8 cellular contexts compared by ENCODE assay signal in the genomic region with DNA sequence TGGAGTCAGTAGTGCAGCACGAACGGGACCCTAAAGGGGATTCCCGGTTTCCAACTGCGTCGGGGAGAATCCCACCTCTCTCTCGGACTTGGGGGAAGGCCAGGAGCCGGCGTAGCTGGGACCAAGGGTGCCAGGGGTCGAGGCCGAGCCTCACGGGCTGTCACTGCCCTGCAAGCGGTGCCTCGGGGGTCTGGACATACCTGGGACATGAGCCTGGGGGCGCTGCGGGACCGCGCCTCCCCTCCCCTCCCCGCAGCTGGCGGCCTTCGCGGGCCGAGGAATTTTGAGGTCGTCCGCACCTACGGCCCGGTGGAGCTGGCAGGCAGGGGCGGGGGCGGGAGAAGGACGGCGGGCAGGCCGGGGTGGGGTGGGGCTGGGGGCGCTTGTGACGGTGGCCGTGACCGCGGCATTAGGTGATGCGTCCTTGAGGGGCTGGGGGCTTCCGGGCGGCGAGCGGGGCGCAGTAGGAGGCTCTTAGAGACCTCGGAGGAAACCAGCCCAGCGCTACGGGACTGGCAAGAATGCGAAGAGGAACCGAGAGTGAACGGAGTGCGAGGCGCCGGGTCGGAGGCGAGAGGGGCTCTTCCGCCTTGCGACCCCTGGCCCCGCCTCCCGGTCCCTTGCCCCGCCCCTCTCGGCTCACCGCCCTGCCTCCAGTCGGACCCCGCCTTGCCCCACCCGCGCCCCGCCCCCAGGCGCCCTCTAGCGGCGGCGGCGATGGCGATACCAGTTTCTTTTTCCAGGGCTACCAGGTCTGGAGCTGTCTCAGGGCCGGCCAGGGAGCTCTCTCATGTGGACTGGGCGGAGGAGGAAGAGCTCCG. TPM values are rescaled to one million over a fixed set of nuclear protein-coding genes. Genes with fewer than 3 reads are reported as not detected.
DNase-seq lines count a peak whose midpoint lies in the region; ATAC-seq, FAIRE-seq and TF ChIP-seq lines count a peak whose summit lies in the region.

No MANE protein-coding gene starts in this region.

- H3K4me3 ChIP-seq in H1 (ENCODE audit: extremely low read depth in 1 of 4, insufficient read depth in 2 of 4, low read depth in 3 of 4, low read length in 4 of 4), result peak overlapping the region; percentile 67 to 80 (median 73)

- no peak overlapping the region for H3K23ac ChIP-seq in H1 (ENCODE audit: insufficient read length)

- DNase-seq in D341Med (ENCODE audit: low spot score) (peak; percentile 96), HTR-8/SVneo (ENCODE audit: insufficient read length, low spot score) (peak; percentile 90), H1 (ENCODE audit: low read depth in 1 of 2, low spot score in 2 of 2) (peak; percentile 87 to 100), mesothelial cell of epicardium (ENCODE audit: low spot score in 2 of 2, unreplicated experiment in 2 of 2) (peak; percentile 88 to 97)
- peak; percentile 79 for DNase-seq in NK-92 treated with Interleukin-12 subunit alpha and Interleukin-12 subunit beta, amount 100 ng/mL, for 24 hours (lab: John Stamatoyannopoulos, UW)
- DNase-seq in activated CD8-positive, alpha-beta memory T cell treated with anti-CD3 and anti-CD28 coated beads for 48 hours (ENCODE audit: low read depth in 2 of 3, low spot score in 2 of 3), result peak; percentile 91 to 97 (median 96)
- DNase-seq in stimulated activated CD8-positive, alpha-beta memory T cell treated with anti-CD3 and anti-CD28 coated beads, Interleukin-15, amount 100 ng/mL, for 24 hours (ENCODE audit: low read depth), result peak; percentile 96

- peak overlapping the region; percentile 37; the same call in 1 of the 2 replicates for H2BK5ac ChIP-seq in H1 (ENCODE audit: low read depth, low read length)

- H3K14ac ChIP-seq in H1 (ENCODE audit: insufficient read length), result no peak overlapping the region

- peaks cover 5% of the 10 kb centered on the region; the same call in 1 of the 2 replicates for H3K23me2 ChIP-seq in H1 (ENCODE audit: low read depth, low read length)

- TF ChIP-seq CTCF in H1 (IDR thresholded peaks at IDR 0.05; ENCODE audit: control extremely low read depth in 1 of 3, insufficient read depth in 1 of 3, low read depth in 1 of 3, low read length in 3 of 3), result peak; percentile 64 to 70 (median 65)
- TF ChIP-seq CTCF in mesothelial cell of epicardium (IDR thresholded peaks at IDR 0.05; ENCODE audit: unreplicated experiment), result peak; percentile 93

- peak overlapping the region; percentile 81 for H3K18ac ChIP-seq in H1 (ENCODE audit: extremely low read depth, low read length)

- no peak overlapping the region for H2AK5ac ChIP-seq in H1 (ENCODE audit: low read depth, low read length)

- peak in 1 of 2 experiments; percentile 44; a peak in 1 of 3 replicates for TF ChIP-seq EP300 in H1 (IDR thresholded peaks at IDR 0.05; ENCODE audit: borderline replicate concordance in 1 of 2, low read depth in 2 of 2, low read length in 2 of 2)

- peaks cover 0 to 6% (median 5%) of the 10 kb centered on the region in 4 experiments; a peak in 5 of 7 replicates for H3K4me1 ChIP-seq in H1 (replicated peaks in 1 of 4; ENCODE audit: control insufficient read depth in 3 of 4, insufficient read depth in 4 of 4, low read length in 3 of 4)

- CTCF ChIA-PET in H1 (lab: Charles Lee; ENCODE audit: partially characterized antibody), result interaction anchor here (0.6 to 1.4 kb wide), 13 partner anchors 9 to 700 kb away, joined by 3 to 8 read pairs (median 3); no protein-coding TSS in a partner anchor

- H3K36me3 Mint-ChIP-seq in mesothelial cell of epicardium, result no peaks in the 10 kb centered on the region

- H3K4me2 ChIP-seq in H1 (ENCODE audit: insufficient read depth in 1 of 2, low read depth in 2 of 2, low read length in 2 of 2), result peak overlapping the region; percentile 75 to 84

- peaks cover 6% of the 10 kb centered on the region for H3K4me1 Mint-ChIP-seq in mesothelial cell of epicardium

- no peak overlapping the region for H3K27ac ChIP-seq in H1 (ENCODE audit: low read depth, low read length)

- H4K5ac ChIP-seq in H1 (ENCODE audit: insufficient read length, low read depth, low read length), result peak overlapping the region; percentile 38

- H3K56ac ChIP-seq in H1 (replicated peaks; ENCODE audit: insufficient read length, low read depth, low read length), result no peak overlapping the region

- H3K9me3 ChIP-seq in H1 (ENCODE audit: insufficient read depth in 2 of 2, low read depth in 1 of 2, low read length in 1 of 2), result no peaks in the 10 kb centered on the region

- no peak overlapping the region for H3K4ac ChIP-seq in H1 (replicated peaks; ENCODE audit: insufficient read length, low read depth, low read length)

- peak overlapping the region; percentile 88 for H3K27ac Mint-ChIP-seq in mesothelial cell of epicardium

- H4K20me1 ChIP-seq in H1 (replicated peaks in 1 of 2; ENCODE audit: control insufficient read depth in 1 of 2, insufficient read depth in 2 of 2, low read length in 2 of 2), result no peaks in the 10 kb centered on the region

- peak; percentile 96 for ATAC-seq in GM21381 (IDR thresholded peaks at IDR 0.05; ENCODE audit: unreplicated experiment)

- peak overlapping the region; percentile 94 for H2AFZ ChIP-seq in H1 (ENCODE audit: low read length)

- peak overlapping the region; percentile 94; the same call in 1 of the 2 replicates for H4K8ac ChIP-seq in H1 (ENCODE audit: extremely low read depth, insufficient read depth, low read length)

- peak; percentile 69 for FAIRE-seq in HTR-8/SVneo (lab: Jason Lieb, UNC)
- no peak for FAIRE-seq in H1 (lab: Jason Lieb, UNC)

- 11% methylated on average over 22 of the region's 74 CpGs; no CpG with 5 or more reads in 1 of the 2 experiments for WGBS in H1 (ENCODE audit: extremely low coverage in 1 of 2, insufficient coverage in 1 of 2, insufficient read length in 1 of 2, insufficient replicate concordance in 2 of 2, low coverage in 1 of 2, low lambda C conversion rate in 2 of 2, missing lambda C conversion rate in 1 of 2), 2 experiments

- no peak overlapping the region for H4K91ac ChIP-seq in H1 (replicated peaks; ENCODE audit: insufficient read length, low read length)

- H2BK120ac ChIP-seq in H1 (replicated peaks; ENCODE audit: low read depth, low read length), result no peak overlapping the region

- no peaks in the 10 kb centered on the region for H3K9me3 Mint-ChIP-seq in mesothelial cell of epicardium

- no peaks in the 10 kb centered on the region for H3K79me1 ChIP-seq in H1 (ENCODE audit: low read depth, low read length)

- H3K79me2 ChIP-seq in H1 (ENCODE audit: control insufficient read depth in 1 of 2, insufficient read depth in 2 of 2, low read length in 2 of 2), result no peaks in the 10 kb centered on the region

- TF ChIP-seq RAD21 in H1 (IDR thresholded peaks at IDR 0.05 in 1 of 2, conservative IDR thresholded peaks at IDR 0.05 in 1 of 2; ENCODE audit: low read depth in 2 of 2, low read length in 2 of 2), result peak; percentile 44 to 59; a peak in 3 of 4 replicates

- H3K4me3 Mint-ChIP-seq in mesothelial cell of epicardium, result peak overlapping the region; percentile 78

- no peaks in the 10 kb centered on the region for H3K36me3 ChIP-seq in H1 (ENCODE audit: control insufficient read depth in 2 of 4, insufficient read depth in 4 of 4, low read length in 3 of 4)

- no peak overlapping the region for H2BK15ac ChIP-seq in H1 (ENCODE audit: low read length)

- H2BK20ac ChIP-seq in H1 (ENCODE audit: low read length), result no peak overlapping the region

- peaks cover 5% of the 10 kb centered on the region for H3K27me3 Mint-ChIP-seq in mesothelial cell of epicardium (ENCODE audit: low read depth)

- TF ChIP-seq POLR2A in H1 (IDR thresholded peaks at IDR 0.05; ENCODE audit: control extremely low read depth in 1 of 2, low read depth in 2 of 2, low read length in 2 of 2), result peak; percentile 38 to 73

- POLR2A ChIA-PET in H1 (lab: Charles Lee; ENCODE audit: partially characterized antibody), result interaction anchor here (1.1 to 2.1 kb wide), 3 partner anchors 9 to 55 kb away, joined by 4 to 13 read pairs (median 4); partner anchors contain the start of gene CYCS

- H3K27me3 ChIP-seq in H1 (replicated peaks in 1 of 4; ENCODE audit: control insufficient read depth in 3 of 4, extremely low read depth in 1 of 4, insufficient read depth in 3 of 4, low read length in 3 of 4), result peaks cover 0 to 4% (median 3%) of the 10 kb centered on the region in 4 experiments; a peak in 5 of 7 replicates

- H2BK12ac ChIP-seq in H1 (ENCODE audit: low read depth, low read length), result no peak overlapping the region; the same call in 1 of the 2 replicates

- H3K9ac ChIP-seq in H1 (replicated peaks in 1 of 4; ENCODE audit: extremely low read depth in 1 of 4, low read depth in 3 of 4, low read length in 3 of 4), result peak overlapping the region in 3 of 4 experiments; percentile 20 to 68 (median 20); a peak in 3 of 7 replicates

TF ChIP-seq in H1, 55 proteins besides CTCF, POLR2A, EP300 and RAD21 (continues in another document):
- TF ChIP-seq TEAD4 (IDR thresholded peaks at IDR 0.05; ENCODE audit: low read depth, low read length), result peak; percentile 81
- peak; percentile 70 for TF ChIP-seq TAF7 (optimal IDR thresholded peaks at IDR 0.05; ENCODE audit: borderline replicate concordance, low read depth, low read length)
- no peak for TF ChIP-seq POU5F1 (IDR thresholded peaks at IDR 0.05; ENCODE audit: low read depth, low read length)
- no peak for TF ChIP-seq EGR1 (IDR thresholded peaks at IDR 0.05; ENCODE audit: borderline replicate concordance, low read depth, low read length)
- no peak for TF ChIP-seq SIX5 (IDR thresholded peaks at IDR 0.05; ENCODE audit: low read depth, low read length)

RNA-seq across cellular contexts. Expression of gene NPVF, which starts 48.3 kb away (rescaled TPM):
- not detected in 2 replicates for total RNA-seq in H1 (2021; fragmentation: NEBNext Ultra II Directional; extraction: Animal tissue kit (Norgen Biotek cat#: 25700))
- polyA plus RNA-seq in H1 (2011; rRNA removed), result not detected in 2 replicates
- polyA plus RNA-seq in H1 (2011; cell fraction: cytosol; rRNA removed), result not detected
- polyA plus RNA-seq in H1 (2011; cell fraction: nucleus; rRNA removed), result not detected
- not detected in 4 replicates for polyA plus RNA-seq in H1 (2012, experiment 1 of 2)
- polyA plus RNA-seq in H1 (2012, experiment 2 of 2), result not detected
- polyA plus RNA-seq in H1 (2013, experiment 1 of 2), result not detected
- 0.06 TPM for polyA plus RNA-seq in H1 (2013, experiment 2 of 2)
- not detected in 2 replicates for polyA minus RNA-seq in H1 (2011; rRNA and poly(A)+ RNA removed)
- not detected for polyA minus RNA-seq in H1 (2011; cell fraction: cytosol; rRNA and poly(A)+ RNA removed)
- polyA minus RNA-seq in H1 (2011; cell fraction: nucleus; rRNA and poly(A)+ RNA removed), result not detected
- total RNA-seq in mesothelial cell of epicardium, result not detected in 3 replicates

RNA-seq across cellular contexts. Expression of gene CYCS, which starts 54.9 kb away (rescaled TPM):
- 229 and 231 TPM in 2 replicates for total RNA-seq in H1 (2021; fragmentation: NEBNext Ultra II Directional; extraction: Animal tissue kit (Norgen Biotek cat#: 25700))
- 18.4 and 48.6 TPM in 2 replicates for polyA plus RNA-seq in H1 (2011; rRNA removed)
- 54.2 TPM for polyA plus RNA-seq in H1 (2011; cell fraction: cytosol; rRNA removed)
- polyA plus RNA-seq in H1 (2011; cell fraction: nucleus; rRNA removed), result 10.0 TPM
- 113 to 197 TPM (median 125 TPM) in 4 replicates for polyA plus RNA-seq in H1 (2012, experiment 1 of 2)
- polyA plus RNA-seq in H1 (2012, experiment 2 of 2), result 13.9 TPM
- polyA plus RNA-seq in H1 (2013, experiment 1 of 2), result 182 TPM
- polyA plus RNA-seq in H1 (2013, experiment 2 of 2), result 197 TPM
- polyA minus RNA-seq in H1 (2011; rRNA and poly(A)+ RNA removed), result 13.4 and 27.5 TPM in 2 replicates
- 41.8 TPM for polyA minus RNA-seq in H1 (2011; cell fraction: cytosol; rRNA and poly(A)+ RNA removed)
- 33.4 TPM for polyA minus RNA-seq in H1 (2011; cell fraction: nucleus; rRNA and poly(A)+ RNA removed)
- total RNA-seq in mesothelial cell of epicardium, result 46.8 to 51.6 TPM (median 48.2 TPM) in 3 replicates
